ENCODE assay signal across 9 cellular contexts in the genomic region with DNA sequence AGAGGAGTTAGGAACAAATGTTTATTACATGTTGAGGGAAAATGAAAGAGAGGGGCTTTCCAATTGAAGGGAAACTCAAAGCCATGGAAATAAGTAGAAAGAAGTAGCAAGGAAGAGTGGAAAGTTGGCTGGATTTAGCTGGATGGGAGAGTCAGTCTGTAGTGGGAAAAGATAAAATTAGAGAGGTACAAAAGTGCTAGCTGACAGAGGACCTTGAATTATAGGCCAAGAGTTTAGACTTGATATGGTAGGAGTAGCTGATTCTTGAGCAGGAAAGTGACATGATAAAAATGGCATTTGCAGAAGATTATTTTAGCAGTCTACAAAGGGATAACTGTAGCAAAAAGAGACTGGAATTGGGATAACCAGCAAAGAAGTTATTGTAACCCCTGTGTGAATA.
"Had no signal": no experiment of that assay in that cellular context is flagged by ENCODE, and none has a peak within 500 bp of the region (broad histone marks: within the 10 kb centered on the region; RNA-seq: fewer than 3 reads in every experiment).

No MANE protein-coding gene starts in this region.

- H3K4me3 Mint-ChIP-seq: H9, HFFc6, IgD-negative memory B cell had no signal

- H3K27me3 Mint-ChIP-seq: IgD-negative memory B cell had no signal

- H3K4me1 Mint-ChIP-seq: H9, IgD-negative memory B cell had no signal

- H3K27ac Mint-ChIP-seq: H9, HFFc6, IgD-negative memory B cell had no signal

- DNase-seq: GM23248, GOT3, H9, HFFc6, KBM-7 had no signal

- ATAC-seq: HCT116, HepG2 had no signal

- H3K36me3 Mint-ChIP-seq: IgD-negative memory B cell had no signal

- H3K9me3 Mint-ChIP-seq: HFFc6 had no signal

- H3K4me3 ChIP-seq: GM23248 had no signal

- H3K27ac ChIP-seq: GM23248, HL-60 had no signal
